ENCODE assay signal across 18 cellular contexts in genomic region chr6:167477688-167478087, GRCh38.
DNase-seq lines count a peak whose midpoint lies in the region; FAIRE-seq and TF ChIP-seq lines count a peak whose summit lies in the region.
"Had no signal": no experiment of that assay in that cellular context is flagged by ENCODE, and none has a peak within 500 bp of the region (broad histone marks: within the 10 kb centered on the region; RNA-seq: fewer than 3 reads in every experiment).

No MANE protein-coding gene starts in this region.

- BruUV-seq in PC-9 (replicated peaks; lab: Mats Ljungman, UMichigan): no TSS peak

- CTCF ChIA-PET in H1 (lab: Charles Lee; ENCODE audit: partially characterized antibody) (no interaction called here), PC-9 (lab: Charles Lee) (no interaction called here)

- H3K9me2 ChIP-seq in PC-9 (ENCODE audit: insufficient read depth): no peaks in the 10 kb centered on the region

- 89% methylated on average over 9 of the region's 9 CpGs; no CpG with 5 or more reads in 1 of the 2 experiments for WGBS in H1 (ENCODE audit: extremely low coverage in 1 of 2, insufficient coverage in 1 of 2, insufficient read length in 1 of 2, insufficient replicate concordance in 2 of 2, low coverage in 1 of 2, low lambda C conversion rate in 2 of 2, missing lambda C conversion rate in 1 of 2), 2 experiments
- 88% methylated on average over 7 of the region's 9 CpGs for WGBS in suprapubic skin

- no peak for TF ChIP-seq RAD21 in Ishikawa (IDR thresholded peaks at IDR 0.05; ENCODE audit: low read depth)
- TF ChIP-seq RAD21 in H1 (IDR thresholded peaks at IDR 0.05 in 1 of 2, conservative IDR thresholded peaks at IDR 0.05 in 1 of 2; ENCODE audit: low read depth in 2 of 2, low read length in 2 of 2): no peak

- H3K36me3 ChIP-seq in H1 (ENCODE audit: control insufficient read depth in 2 of 4, insufficient read depth in 4 of 4, low read length in 3 of 4): no peaks in the 10 kb centered on the region
- no peaks in the 10 kb centered on the region for H3K36me3 ChIP-seq in suprapubic skin
- no peaks in the 10 kb centered on the region for H3K36me3 ChIP-seq in PC-9 (ENCODE audit: low read depth)

- H3K18ac ChIP-seq in H1 (ENCODE audit: extremely low read depth, low read length): peak overlapping the region; percentile 39; the same call in 1 of the 2 replicates

- H4K20me1 ChIP-seq in H1 (replicated peaks in 1 of 2; ENCODE audit: control insufficient read depth in 1 of 2, insufficient read depth in 2 of 2, low read length in 2 of 2): no peaks in the 10 kb centered on the region
- H4K20me1 ChIP-seq in PC-9 (ENCODE audit: insufficient read depth): no peaks in the 10 kb centered on the region

- TF ChIP-seq EP300 in Ishikawa (IDR thresholded peaks at IDR 0.05; ENCODE audit: borderline replicate concordance): no peak
- TF ChIP-seq EP300 in H1 (IDR thresholded peaks at IDR 0.05; ENCODE audit: borderline replicate concordance in 1 of 2, low read depth in 2 of 2, low read length in 2 of 2): no peak
- TF ChIP-seq EP300 in suprapubic skin (IDR thresholded peaks at IDR 0.05): no peak

- no peak for TF ChIP-seq CTCF in H1 (IDR thresholded peaks at IDR 0.05; ENCODE audit: control extremely low read depth in 1 of 3, insufficient read depth in 1 of 3, low read depth in 1 of 3, low read length in 3 of 3)
- no peak for TF ChIP-seq CTCF in suprapubic skin (IDR thresholded peaks at IDR 0.05)
- TF ChIP-seq CTCF in PC-9 (conservative IDR thresholded peaks at IDR 0.05): no peak

- H3K27ac ChIP-seq in H1 (ENCODE audit: low read depth, low read length): no peak overlapping the region
- H3K27ac ChIP-seq in suprapubic skin: no peak overlapping the region
- no peak overlapping the region for H3K27ac ChIP-seq in PC-9

- H3K14ac ChIP-seq in H1 (ENCODE audit: insufficient read length): no peak overlapping the region

- H3K23ac ChIP-seq in H1 (ENCODE audit: insufficient read length): no peak overlapping the region

- H3K27me3 ChIP-seq in H1 (replicated peaks in 1 of 4; ENCODE audit: control insufficient read depth in 3 of 4, extremely low read depth in 1 of 4, insufficient read depth in 3 of 4, low read length in 3 of 4) (no peaks in the 10 kb centered on the region; a peak in 1 of 7 replicates), suprapubic skin (peaks cover 2% of the 10 kb centered on the region), PC-9 (ENCODE audit: insufficient read depth, low read depth) (peaks cover 88% of the 10 kb centered on the region)

- H2AFZ ChIP-seq in H1 (ENCODE audit: low read length) (no peak overlapping the region), PC-9 (no peak overlapping the region)

- H2AK5ac ChIP-seq in H1 (ENCODE audit: low read depth, low read length): no peak overlapping the region

- H3K4ac ChIP-seq in H1 (replicated peaks; ENCODE audit: insufficient read length, low read depth, low read length): peak overlapping the region; percentile 91

- no peaks in the 10 kb centered on the region for H3K79me1 ChIP-seq in H1 (ENCODE audit: low read depth, low read length)

- no peaks in the 10 kb centered on the region for H3F3A ChIP-seq in PC-9 (ENCODE audit: insufficient read depth, low read depth)

- H3K9me3 ChIP-seq in H1 (ENCODE audit: insufficient read depth in 2 of 2, low read depth in 1 of 2, low read length in 1 of 2): no peaks in the 10 kb centered on the region
- no peaks in the 10 kb centered on the region for H3K9me3 ChIP-seq in suprapubic skin
- H3K9me3 ChIP-seq in PC-9 (ENCODE audit: insufficient read depth, low read depth): no peaks in the 10 kb centered on the region
- H3K9me3 ChIP-seq: Caco-2 had no signal

- peak overlapping the region; percentile 36; the same call in 1 of the 2 replicates for H2BK5ac ChIP-seq in H1 (ENCODE audit: low read depth, low read length)

- H4K91ac ChIP-seq in H1 (replicated peaks; ENCODE audit: insufficient read length, low read length): peak overlapping the region; percentile 62

- POLR2A ChIA-PET in H1 (lab: Charles Lee; ENCODE audit: partially characterized antibody) (no interaction called here), PC-9 (lab: Charles Lee; ENCODE audit: unreplicated experiment) (no interaction called here)

- H3K4me3 ChIP-seq in H1 (ENCODE audit: extremely low read depth in 1 of 4, insufficient read depth in 2 of 4, low read depth in 3 of 4, low read length in 4 of 4) (no peak overlapping the region), suprapubic skin (no peak overlapping the region), PC-9 (no peak overlapping the region)

- peak; percentile 37 for DNase-seq in activated effector memory CD4-positive, alpha-beta T cell treated with anti-CD3 and anti-CD28 coated beads, Interleukin-2, amount 50 U/mL, for 16 hours
- no peak for DNase-seq in activated effector memory CD4-positive, alpha-beta T cell treated with Interleukin-2 at 50 U/mL for 16 hours
- DNase-seq in H1 (ENCODE audit: low read depth in 1 of 2, low spot score in 2 of 2) (no peak), suprapubic skin (ENCODE audit: low spot score in 2 of 2) (peak; percentile 32 to 66), PC-9 (no peak), UCSD-AML1 (lab: John Stamatoyannopoulos, UW; ENCODE audit: unreplicated experiment) (no peak)
- DNase-seq: 8988T; C1 segment of cervical spinal cord; Caco-2; CD4-positive, alpha-beta memory T cell; DMS153; DND-41; GOT3; H7; HCEC 1CT had no signal

- no peak overlapping the region for H3K9ac ChIP-seq in H1 (replicated peaks in 1 of 4; ENCODE audit: extremely low read depth in 1 of 4, low read depth in 3 of 4, low read length in 3 of 4)

- H4K8ac ChIP-seq in H1 (ENCODE audit: extremely low read depth, insufficient read depth, low read length): no peak overlapping the region

- H3K79me2 ChIP-seq in H1 (ENCODE audit: control insufficient read depth in 1 of 2, insufficient read depth in 2 of 2, low read length in 2 of 2) (no peaks in the 10 kb centered on the region), PC-9 (ENCODE audit: low read depth) (no peaks in the 10 kb centered on the region)

- H3K23me2 ChIP-seq in H1 (ENCODE audit: low read depth, low read length): peaks cover 3% of the 10 kb centered on the region; the same call in 1 of the 2 replicates

- H2BK12ac ChIP-seq in H1 (ENCODE audit: low read depth, low read length): peak overlapping the region; percentile 75; the same call in 1 of the 2 replicates

- intact Hi-C loops in PC-9 (cut with micrococcal nuclease; ENCODE audit: unreplicated experiment): no loop called here

- FAIRE-seq in H1 (lab: Jason Lieb, UNC): no peak
- FAIRE-seq: G401.6, GM12892 had no signal

- H3K4me1 ChIP-seq in H1 (replicated peaks in 1 of 4; ENCODE audit: control insufficient read depth in 3 of 4, insufficient read depth in 4 of 4, low read length in 3 of 4) (peaks cover 10 to 35% (median 23%) of the 10 kb centered on the region in 4 experiments), suprapubic skin (peaks cover 13% of the 10 kb centered on the region), PC-9 (replicated peaks; ENCODE audit: insufficient read depth) (no peaks in the 10 kb centered on the region)

- TF ChIP-seq POLR2A in H1 (IDR thresholded peaks at IDR 0.05; ENCODE audit: control extremely low read depth in 1 of 2, low read depth in 2 of 2, low read length in 2 of 2): no peak
- TF ChIP-seq POLR2A in suprapubic skin (IDR thresholded peaks at IDR 0.05): no peak

- H4K5ac ChIP-seq in H1 (ENCODE audit: insufficient read length, low read depth, low read length): no peak overlapping the region

- H3K4me2 ChIP-seq in H1 (ENCODE audit: insufficient read depth in 1 of 2, low read depth in 2 of 2, low read length in 2 of 2) (no peak overlapping the region), PC-9 (no peak overlapping the region)

- H3K56ac ChIP-seq in H1 (replicated peaks; ENCODE audit: insufficient read length, low read depth, low read length): no peak overlapping the region

- H2BK15ac ChIP-seq in H1 (ENCODE audit: low read length): peak overlapping the region; percentile 46; the same call in 1 of the 2 replicates

- H2BK120ac ChIP-seq in H1 (replicated peaks; ENCODE audit: low read depth, low read length): peak overlapping the region; percentile 66

- H2BK20ac ChIP-seq in H1 (ENCODE audit: low read length): peak overlapping the region; percentile 92

TF ChIP-seq in Ishikawa, 13 proteins besides CTCF, POLR2A, EP300 and RAD21:
- TF ChIP-seq ZBTB7A (IDR thresholded peaks at IDR 0.05; ENCODE audit: low read depth) (no peak), USF1 (IDR thresholded peaks at IDR 0.05) (0 out of 2 replicates have a peak, but pooled peaks have one; percentile 19)

TF ChIP-seq in H1, 55 proteins besides CTCF, POLR2A, EP300 and RAD21:
- TF ChIP-seq CHD2 (IDR thresholded peaks at IDR 0.05; ENCODE audit: low read length) (no peak), RXRA (IDR thresholded peaks at IDR 0.05; ENCODE audit: insufficient read depth, low read depth, low read length) (no peak), ATF2 (IDR thresholded peaks at IDR 0.05; ENCODE audit: low read length) (no peak), SAP30 (IDR thresholded peaks at IDR 0.05; ENCODE audit: insufficient read depth, insufficient replicate concordance, low read length) (no peak), HDAC2 (IDR thresholded peaks at IDR 0.05; ENCODE audit: borderline replicate concordance in 1 of 2, low read depth in 2 of 2, low read length in 2 of 2) (no peak), BACH1 (IDR thresholded peaks at IDR 0.05; ENCODE audit: low read length) (no peak), JUN (IDR thresholded peaks at IDR 0.05; ENCODE audit: low read depth, low read length) (no peak), TAF7 (optimal IDR thresholded peaks at IDR 0.05; ENCODE audit: borderline replicate concordance, low read depth, low read length) (no peak), EZH2 (IDR thresholded peaks at IDR 0.05; ENCODE audit: low read depth, low read length, severe bottlenecking) (no peak), TCF12 (IDR thresholded peaks at IDR 0.05; ENCODE audit: low read depth, low read length) (no peak), CEBPB (IDR thresholded peaks at IDR 0.05; ENCODE audit: low read depth, low read length) (no peak)

Comparison
In these comparisons a context has a peak if more than half of its experiments do, and no peak if none do; other contexts are left out.
1. DNase-seq: peak in activated effector memory CD4-positive, alpha-beta T cell treated with anti-CD3 and anti-CD28 coated beads, Interleukin-2, amount 50 U/mL, for 16 hours (single experiment) and suprapubic skin (2 of 2); none in activated effector memory CD4-positive, alpha-beta T cell treated with Interleukin-2 at 50 U/mL for 16 hours (single experiment), H1 (0 of 2), PC-9 (0 of 2) and UCSD-AML1 (single experiment).